ENCODE assay signal across 8 cellular contexts in the genomic region with DNA sequence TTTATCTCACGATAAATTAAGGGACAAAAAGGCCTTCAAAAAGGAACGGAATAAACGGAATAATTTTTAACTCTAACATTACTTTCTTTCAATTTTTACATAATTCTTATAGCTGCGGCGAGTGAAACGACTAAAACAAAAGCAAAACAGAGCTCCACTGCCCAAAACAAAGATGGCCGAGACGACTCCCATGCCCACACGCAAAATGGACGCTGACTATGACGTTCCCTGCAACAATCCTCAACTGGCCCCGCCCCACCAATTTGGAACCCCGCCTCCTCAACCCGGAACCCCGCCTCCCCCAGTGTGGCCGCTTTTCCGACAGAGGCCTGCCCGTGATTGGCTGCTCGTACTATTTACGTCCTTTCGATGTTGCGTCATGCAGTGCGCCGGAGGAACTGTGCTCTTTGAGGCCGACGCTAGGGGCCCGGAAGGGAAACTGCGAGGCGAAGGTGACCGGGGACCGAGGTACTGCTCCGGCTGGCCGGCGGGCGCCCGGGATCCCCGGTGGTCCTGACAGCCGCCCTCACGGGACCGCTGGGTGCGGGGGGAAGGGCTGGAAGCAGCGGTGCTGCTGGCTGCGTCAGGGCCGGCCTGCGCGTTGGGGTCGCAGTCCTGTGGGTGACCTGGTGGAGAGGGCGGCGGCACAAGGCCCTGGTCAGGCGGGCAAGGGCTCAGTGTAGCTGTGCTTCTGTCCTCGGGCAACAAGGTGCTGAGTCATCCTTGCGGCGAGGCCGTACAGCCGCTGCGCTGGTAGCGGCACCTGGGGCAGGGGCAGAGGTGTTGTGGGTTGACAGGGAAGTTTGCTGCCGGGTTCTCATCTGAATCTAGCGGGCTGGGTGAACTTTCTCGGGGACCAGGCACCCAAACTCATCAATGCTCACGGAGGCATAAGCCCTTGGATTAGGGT. TPM values are rescaled to one million over a fixed set of nuclear protein-coding genes. Genes with fewer than 3 reads are reported as not detected.
DNase-seq lines count a peak whose midpoint lies in the region; ATAC-seq and TF ChIP-seq lines count a peak whose summit lies in the region.

A gene with protein sequence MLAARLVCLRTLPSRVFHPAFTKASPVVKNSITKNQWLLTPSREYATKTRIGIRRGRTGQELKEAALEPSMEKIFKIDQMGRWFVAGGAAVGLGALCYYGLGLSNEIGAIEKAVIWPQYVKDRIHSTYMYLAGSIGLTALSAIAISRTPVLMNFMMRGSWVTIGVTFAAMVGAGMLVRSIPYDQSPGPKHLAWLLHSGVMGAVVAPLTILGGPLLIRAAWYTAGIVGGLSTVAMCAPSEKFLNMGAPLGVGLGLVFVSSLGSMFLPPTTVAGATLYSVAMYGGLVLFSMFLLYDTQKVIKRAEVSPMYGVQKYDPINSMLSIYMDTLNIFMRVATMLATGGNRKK (plus strand): TSS at position 384 of the 910 bp plus-strand sequence. CDS start 1,992 bp downstream, outside the sequence.

- H3K36me3 Mint-ChIP-seq in activated CD4-positive, alpha-beta T cell treated with anti-CD3 and anti-CD28 coated beads for 36 hours (ENCODE audit: low read depth) = peaks cover 23% of the 10 kb centered on the region

- POLR2A ChIA-PET in activated CD4-positive, alpha-beta T cell treated with anti-CD3 and anti-CD28 coated beads for 36 hours (lab: Charles Lee) = interaction anchor here (0.6 to 1.4 kb wide), 5 partner anchors 9 to 189 kb away, joined by 3 to 10 read pairs (median 5); a partner anchor contains a TSS

- H3K27ac ChIP-seq in cingulate gyrus (ENCODE audit: low read depth, low read length) = peak within 1 kb of the TSS; percentile 85

- peak; percentile 99 for DNase-seq in Ammon's horn (ENCODE audit: low spot score)
- DNase-seq in NCI-H510A treated with DMSO at 0.1 percent for 48 hours (lab: John Stamatoyannopoulos, UW) = peak; percentile 96
- DNase-seq in activated CD4-positive, alpha-beta T cell treated with anti-CD3 and anti-CD28 coated beads for 36 hours = peak; percentile 100
- peak; percentile 99 for DNase-seq in kidney glomerular epithelial cell (lab: John Stamatoyannopoulos, UW)
- peak; percentile 97 to 99 (median 98) for DNase-seq in stimulated activated CD4-positive, alpha-beta T cell treated with anti-CD3 and anti-CD28 coated beads, Interleukin-1b, Interleukin-23, amount 100 ng/mL, for 24 hours (ENCODE audit: low read depth in 4 of 4, low spot score in 1 of 4)

- CTCF ChIA-PET in activated CD4-positive, alpha-beta T cell treated with anti-CD3 and anti-CD28 coated beads for 36 hours (lab: Charles Lee) = interaction anchor here (0.6 to 3.3 kb wide), 9 partner anchors 8 to 398 kb away, joined by 3 to 21 read pairs (median 3); no protein-coding TSS in a partner anchor

- ATAC-seq in HG03439 (IDR thresholded peaks at IDR 0.05; ENCODE audit: unreplicated experiment) = peak; percentile 98
- peak; percentile 94 for ATAC-seq in activated CD4-positive, alpha-beta T cell treated with anti-CD3 and anti-CD28 coated beads for 36 hours

- TF ChIP-seq POLR2A in GM19099 (IDR thresholded peaks at IDR 0.05; ENCODE audit: extremely low read depth, insufficient read length, low read depth) = peak; percentile 83

- H3K27me3 Mint-ChIP-seq in activated CD4-positive, alpha-beta T cell treated with anti-CD3 and anti-CD28 coated beads for 36 hours = no peaks in the 10 kb centered on the region

- intact Hi-C loops in activated CD4-positive, alpha-beta T cell treated with anti-CD3 and anti-CD28 coated beads for 36 hours (cut with DNase I, micrococcal nuclease) = loop anchor here (1.0 to 10.0 kb wide), 6 partner anchors 13 to 1908 kb away; a partner anchor contains a TSS

- H3K27ac Mint-ChIP-seq in activated CD4-positive, alpha-beta T cell treated with anti-CD3 and anti-CD28 coated beads for 36 hours = peak within 1 kb of the TSS; percentile 100

- peak within 1 kb of the TSS; percentile 96 for H3K4me3 Mint-ChIP-seq in activated CD4-positive, alpha-beta T cell treated with anti-CD3 and anti-CD28 coated beads for 36 hours

- peaks cover 32% of the 10 kb centered on the region for H3K4me1 Mint-ChIP-seq in activated CD4-positive, alpha-beta T cell treated with anti-CD3 and anti-CD28 coated beads for 36 hours

- H3K9me3 Mint-ChIP-seq in activated CD4-positive, alpha-beta T cell treated with anti-CD3 and anti-CD28 coated beads for 36 hours (ENCODE audit: low read depth) = no peaks in the 10 kb centered on the region

RNA-seq across cellular contexts. Expression of the gene that starts here (rescaled TPM):
- total RNA-seq in activated CD4-positive, alpha-beta T cell treated with anti-CD3 and anti-CD28 coated beads for 36 hours = 100 to 1,000 TPM; 121 to 178 TPM

Comparison
In these comparisons a context has a peak if more than half of its experiments do, and no peak if none do; other contexts are left out.
1. Peak in every context shown above with its lines: DNase-seq, ATAC-seq and H3K27ac ChIP-seq.